In the genomic region with DNA sequence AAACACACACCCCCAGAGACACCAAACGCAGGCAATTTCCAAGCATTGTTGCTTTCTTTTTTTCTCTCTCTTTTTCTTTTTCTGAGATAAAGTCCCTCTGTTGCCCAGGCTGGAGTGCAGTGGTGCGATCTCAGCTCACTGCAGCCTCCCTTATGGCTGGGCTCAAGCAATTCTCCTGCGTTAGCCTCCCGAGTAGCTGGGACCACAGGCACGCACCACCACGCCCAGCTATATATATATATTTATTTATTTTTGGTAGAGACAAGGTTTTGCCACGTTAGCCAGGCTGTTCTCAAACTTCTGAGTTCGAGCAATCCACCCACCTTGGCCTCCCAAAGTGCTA, we compare ENCODE assay signal across 10 cellular contexts. TPM values are rescaled to one million over a fixed set of nuclear protein-coding genes. Genes with fewer than 3 reads are reported as not detected.
DNase-seq lines count a peak whose midpoint lies in the region; ATAC-seq, FAIRE-seq and TF ChIP-seq lines count a peak whose summit lies in the region.
"Had no signal": no experiment of that assay in that cellular context is flagged by ENCODE, and none has a peak within 500 bp of the region (broad histone marks: within the 10 kb centered on the region; RNA-seq: fewer than 3 reads in every experiment).

No MANE protein-coding gene starts in this region.

- H3K27ac ChIP-seq in IMR-90 (ENCODE audit: insufficient read depth, low read length) (peak overlapping the region; percentile 57), body of pancreas (peak overlapping the region in 3 of 4 donors; percentile 51 to 74 (median 58)), testis (peak overlapping the region; percentile 77 to 86)
- no peak overlapping the region for H3K27ac ChIP-seq in CD8-positive, alpha-beta T cell (ENCODE audit: low read depth, low read length)

- H3K18ac ChIP-seq in IMR-90 (ENCODE audit: low read depth, low read length), result peak overlapping the region; percentile 75

- intact Hi-C loops in IMR-90 (cut with micrococcal nuclease) (no loop called here), body of pancreas (cut with DNase I) (no loop called here), testis (cut with DNase I; ENCODE audit: low total_unique reads) (no loop called here)
- intact Hi-C loops in CD8-positive, alpha-beta T cell (cut with DNase I, micrococcal nuclease), result no loop called here

- no peak overlapping the region for H3K4me3 ChIP-seq in IMR-90 (ENCODE audit: insufficient read depth, low read depth, low read length)
- H3K4me3 ChIP-seq in body of pancreas, result no peak overlapping the region
- H3K4me3 ChIP-seq in mucosa of stomach (ENCODE audit: low read length), result no peak overlapping the region
- H3K4me3 ChIP-seq in testis, result no peak overlapping the region
- H3K4me3 ChIP-seq in CD8-positive, alpha-beta T cell (ENCODE audit: low read depth, low read length), result no peak overlapping the region

- no peak for FAIRE-seq in urothelium cell line (lab: Jason Lieb, UNC)

- H3K9me3 ChIP-seq in IMR-90 (ENCODE audit: control insufficient read depth, insufficient read depth, low read length), result no peaks in the 10 kb centered on the region
- no peaks in the 10 kb centered on the region for H3K9me3 ChIP-seq in body of pancreas
- no peaks in the 10 kb centered on the region for H3K9me3 ChIP-seq in mucosa of stomach (ENCODE audit: control insufficient read depth, low read length)
- H3K9me3 ChIP-seq in testis, result no peaks in the 10 kb centered on the region
- H3K9me3 ChIP-seq in CD8-positive, alpha-beta T cell (ENCODE audit: low read length), result no peaks in the 10 kb centered on the region

- peak overlapping the region; percentile 73 for H2BK5ac ChIP-seq in IMR-90 (ENCODE audit: low read depth, low read length, poor library complexity, severe bottlenecking)

- no peak for DNase-seq in IMR-90
- no peak for DNase-seq in body of pancreas
- DNase-seq in testis, result no peak
- DNase-seq in stimulated activated effector memory CD8-positive, alpha-beta T cell treated with anti-CD3 and anti-CD28 coated beads, Interleukin-12 subunit alpha, Interleukin-12 subunit beta, amount 100 ng/mL, for 72 hours (ENCODE audit: low spot score in 2 of 2), result no peak
- DNase-seq in CD8-positive, alpha-beta T cell, result no peak
- DNase-seq in urothelium cell line (ENCODE audit: low spot score), result no peak
- no peak for DNase-seq in DMS79 treated with DMSO at 0.1 percent for 48 hours (lab: John Stamatoyannopoulos, UW)
- DNase-seq: effector CD4-positive, alpha-beta T cell; stimulated activated naive CD8-positive, alpha-beta T cell treated with anti-CD3 and anti-CD28 coated beads, Interleukin-15, Interleukin-2, amounts not matched to agents 100 U/mL and 50 U/mL, for 24 hours had no signal

- H3K23ac ChIP-seq in IMR-90 (ENCODE audit: low read depth, low read length), result peak overlapping the region; percentile 75; the same call in 1 of the 2 replicates

- no peak overlapping the region for H3K27ac Mint-ChIP-seq in stimulated activated effector memory CD8-positive, alpha-beta T cell treated with anti-CD3 and anti-CD28 coated beads, Interleukin-12 subunit alpha, Interleukin-12 subunit beta, amount 100 ng/mL, for 72 hours
- no peak overlapping the region for H3K27ac Mint-ChIP-seq in CD8-positive, alpha-beta T cell

- H3K9me1 ChIP-seq in IMR-90 (ENCODE audit: insufficient read depth, low read length), result peaks cover 11% of the 10 kb centered on the region

- H2AFZ ChIP-seq in IMR-90 (replicated peaks; ENCODE audit: low read length, poor library complexity), result peak overlapping the region; percentile 87

- CTCF ChIA-PET in IMR-90 (lab: Yijun Ruan, JAX), result interaction anchor here (0.6 to 1.2 kb wide), 2 partner anchors 19 to 149 kb away, joined by 3 to 4 read pairs; no protein-coding TSS in a partner anchor
- CTCF ChIA-PET in CD8-positive, alpha-beta T cell (lab: Charles Lee), result interaction anchor here (0.8 to 1.8 kb wide), 12 partner anchors 14 to 409 kb away, joined by 3 to 8 read pairs (median 4); no protein-coding TSS in a partner anchor

- H3K4me1 Mint-ChIP-seq in stimulated activated effector memory CD8-positive, alpha-beta T cell treated with anti-CD3 and anti-CD28 coated beads, Interleukin-12 subunit alpha, Interleukin-12 subunit beta, amount 100 ng/mL, for 72 hours, result no peaks in the 10 kb centered on the region
- H3K4me1 Mint-ChIP-seq in CD8-positive, alpha-beta T cell (ENCODE audit: low read depth), result peaks cover 10% of the 10 kb centered on the region

- H4K5ac ChIP-seq in IMR-90 (ENCODE audit: low read depth, low read length), result peak overlapping the region; percentile 87

- no TSS peak for BruUV-seq in IMR-90 (replicated peaks; lab: Mats Ljungman, UMichigan)

- TF ChIP-seq CTCF in IMR-90 (conservative IDR thresholded peaks at IDR 0.05; ENCODE audit: low read depth, low read length) (no peak), body of pancreas (IDR thresholded peaks at IDR 0.05) (no peak), testis (IDR thresholded peaks at IDR 0.05) (no peak)
- TF ChIP-seq CTCF in CD8-positive, alpha-beta T cell (IDR thresholded peaks at IDR 0.05), result no peak

- peaks cover 4 to 15% of the 10 kb centered on the region in 2 experiments; a peak in 3 of 4 replicates for H3K79me1 ChIP-seq in IMR-90 (ENCODE audit: low read depth in 1 of 2, low read length in 2 of 2)

- H4K91ac ChIP-seq in IMR-90 (ENCODE audit: insufficient read depth, low read depth, low read length), result peak overlapping the region; percentile 91

- no peak overlapping the region; the same call in 1 of the 2 replicates for H3K4me2 ChIP-seq in IMR-90 (ENCODE audit: low read depth, low read length)

- H3K9ac ChIP-seq in IMR-90 (ENCODE audit: low read depth, low read length) (peak overlapping the region; percentile 5; the same call in 1 of the 2 replicates), mucosa of stomach (ENCODE audit: low read length) (peak overlapping the region; percentile 7)

- H3K14ac ChIP-seq in IMR-90 (replicated peaks; ENCODE audit: low read depth, low read length), result peak overlapping the region; percentile 68

- no peaks in the 10 kb centered on the region for H3K27me3 Mint-ChIP-seq in CD8-positive, alpha-beta T cell (ENCODE audit: low read depth)

- H3K36me3 Mint-ChIP-seq in stimulated activated effector memory CD8-positive, alpha-beta T cell treated with anti-CD3 and anti-CD28 coated beads, Interleukin-12 subunit alpha, Interleukin-12 subunit beta, amount 100 ng/mL, for 72 hours, result no peaks in the 10 kb centered on the region
- H3K36me3 Mint-ChIP-seq in CD8-positive, alpha-beta T cell, result no peaks in the 10 kb centered on the region

- TF ChIP-seq RAD21 in IMR-90 (IDR thresholded peaks at IDR 0.05; ENCODE audit: low read length), result no peak

- peak overlapping the region; percentile 72 for H3K4ac ChIP-seq in IMR-90 (ENCODE audit: low read depth, low read length)

- H3K27me3 ChIP-seq in IMR-90 (ENCODE audit: control insufficient read depth, insufficient read depth, low read length) (no peaks in the 10 kb centered on the region), body of pancreas (no peaks in the 10 kb centered on the region), mucosa of stomach (ENCODE audit: control insufficient read depth, insufficient read depth, low read length) (no peaks in the 10 kb centered on the region), testis (no peaks in the 10 kb centered on the region)
- H3K27me3 ChIP-seq in CD8-positive, alpha-beta T cell (ENCODE audit: insufficient read depth, low read length), result no peaks in the 10 kb centered on the region

- ATAC-seq in IMR-90 (ENCODE audit: low read depth) (no peak), body of pancreas (no peak)
- no peak for ATAC-seq in stimulated activated effector memory CD8-positive, alpha-beta T cell treated with anti-CD3 and anti-CD28 coated beads, Interleukin-12 subunit alpha, Interleukin-12 subunit beta, amount 100 ng/mL, for 72 hours
- ATAC-seq in CD8-positive, alpha-beta T cell, result no peak
- ATAC-seq: stimulated activated naive CD8-positive, alpha-beta T cell treated with anti-CD3 and anti-CD28 coated beads, Interleukin-15, Interleukin-2, amounts not matched to agents 100 U/mL and 50 U/mL, for 24 hours had no signal

- peak overlapping the region; percentile 19 for H2AK9ac ChIP-seq in IMR-90 (replicated peaks; ENCODE audit: low read depth, low read length, poor library complexity)

- TF ChIP-seq POLR2A in IMR-90 (IDR thresholded peaks at IDR 0.05; ENCODE audit: low read depth, low read length) (no peak), body of pancreas (IDR thresholded peaks at IDR 0.05) (no peak), testis (IDR thresholded peaks at IDR 0.05) (no peak)

- peak overlapping the region; percentile 5 to 81; a peak in 3 of 4 replicates for H4K8ac ChIP-seq in IMR-90 (ENCODE audit: low read depth in 2 of 2, low read length in 2 of 2)

- H3K56ac ChIP-seq in IMR-90 (ENCODE audit: extremely low read depth, insufficient read depth, low read length), result peak overlapping the region; percentile 44; the same call in 1 of the 2 replicates

- WGBS in IMR-90 (ENCODE audit: extremely low coverage in 2 of 2, insufficient read length in 1 of 2), 2 experiments, result no CpG with 5 or more reads among the region's 8 CpGs
- 80 to 88% methylated on average over 8 of the region's 8 CpGs for WGBS in body of pancreas, 2 donors
- 66 to 75% methylated on average over 8 of the region's 8 CpGs for WGBS in testis, 2 donors

- dilution Hi-C loops in IMR-90 (cut with HindIII; ENCODE audit: low sequenced_read_pairs, unreplicated experiment), result no loop called here

- no peaks in the 10 kb centered on the region for H3K9me3 Mint-ChIP-seq in stimulated activated effector memory CD8-positive, alpha-beta T cell treated with anti-CD3 and anti-CD28 coated beads, Interleukin-12 subunit alpha, Interleukin-12 subunit beta, amount 100 ng/mL, for 72 hours
- H3K9me3 Mint-ChIP-seq in CD8-positive, alpha-beta T cell, result no peaks in the 10 kb centered on the region

- H2BK15ac ChIP-seq in IMR-90 (ENCODE audit: low read depth, low read length), result peak overlapping the region; percentile 36; the same call in 1 of the 3 replicates

- POLR2A ChIA-PET in IMR-90 (lab: Charles Lee; ENCODE audit: unreplicated experiment), result interaction anchor here (1.2 kb wide), 1 partner anchor 14 kb away, joined by 4 read pairs; the partner anchor contains the start of gene SRSF3
- POLR2A ChIA-PET in CD8-positive, alpha-beta T cell (lab: Charles Lee), result interaction anchor here (0.9 to 1.5 kb wide), 3 partner anchors 15 to 156 kb away, joined by 3 to 4 read pairs (median 3); no protein-coding TSS in a partner anchor

- no peak overlapping the region for H3K4me3 Mint-ChIP-seq in stimulated activated effector memory CD8-positive, alpha-beta T cell treated with anti-CD3 and anti-CD28 coated beads, Interleukin-12 subunit alpha, Interleukin-12 subunit beta, amount 100 ng/mL, for 72 hours
- no peak overlapping the region for H3K4me3 Mint-ChIP-seq in CD8-positive, alpha-beta T cell

- in situ Hi-C loops in IMR-90 (cut with MboI; ENCODE audit: low sequenced_read_pairs), result no loop called here

- peak overlapping the region; percentile 88 for H2BK120ac ChIP-seq in IMR-90 (ENCODE audit: low read depth, low read length)

- H3K36me3 ChIP-seq in IMR-90 (ENCODE audit: control insufficient read depth, insufficient read depth, low read length) (no peaks in the 10 kb centered on the region), body of pancreas (replicated peaks in 1 of 2; ENCODE audit: insufficient read depth in 1 of 2, low read depth in 2 of 2) (no peaks in the 10 kb centered on the region), mucosa of stomach (ENCODE audit: control insufficient read depth, insufficient read depth, low read length) (no peaks in the 10 kb centered on the region), testis (ENCODE audit: low read depth, missing control alignments) (no peaks in the 10 kb centered on the region)
- no peaks in the 10 kb centered on the region for H3K36me3 ChIP-seq in CD8-positive, alpha-beta T cell (ENCODE audit: insufficient read depth, low read length)

- peaks cover 13% of the 10 kb centered on the region for H3K4me1 ChIP-seq in IMR-90 (ENCODE audit: control insufficient read depth, insufficient read depth, low read length)
- no peaks in the 10 kb centered on the region for H3K4me1 ChIP-seq in body of pancreas
- H3K4me1 ChIP-seq in mucosa of stomach (ENCODE audit: control insufficient read depth, insufficient read depth, low read length), result peaks cover 18% of the 10 kb centered on the region
- H3K4me1 ChIP-seq in testis, result peaks cover 26% of the 10 kb centered on the region
- peaks cover 6% of the 10 kb centered on the region for H3K4me1 ChIP-seq in CD8-positive, alpha-beta T cell (ENCODE audit: insufficient read depth, low read length)

- peak overlapping the region; percentile 73 for H2BK20ac ChIP-seq in IMR-90 (ENCODE audit: low read depth, low read length)

- H4K20me1 ChIP-seq in IMR-90 (ENCODE audit: insufficient read depth, low read length), result no peaks in the 10 kb centered on the region

- H2AK5ac ChIP-seq in IMR-90 (ENCODE audit: low read depth, low read length), result peak overlapping the region; percentile 42; the same call in 1 of the 2 replicates

RNA-seq across cellular contexts. Expression of gene SRSF3, which starts 14.0 kb away (rescaled TPM):
- total RNA-seq in IMR-90 (2012; rRNA removed), result 237 and 256 TPM in 2 replicates
- 297 and 394 TPM in 2 replicates for polyA plus RNA-seq in IMR-90 (2012; rRNA removed)
- 52.5 and 172 TPM in 2 replicates for polyA plus RNA-seq in IMR-90 (2012; cell fraction: cytosol; rRNA removed)
- 113 and 275 TPM in 2 replicates for polyA plus RNA-seq in IMR-90 (2012; cell fraction: nucleus; rRNA removed; ENCODE audit: low replicate concordance)
- 100 to 1,000 TPM in 1 of 2 donors, 10 to 100 TPM in 1; 86.4 to 113 TPM for total RNA-seq in body of pancreas
- total RNA-seq in testis, result 100 to 1,000 TPM; 180 to 183 TPM
- 289 TPM for polyA plus RNA-seq in testis (ENCODE audit: insufficient read depth, low read depth, low replicate concordance)
- total RNA-seq in CD8-positive, alpha-beta T cell, result 100 to 1,000 TPM; 620 to 627 TPM

RNA-seq across cellular contexts. Expression of gene STK38, which starts 32.9 kb away (rescaled TPM):
- total RNA-seq in IMR-90 (2012; rRNA removed) (9.7 and 10.6 TPM in 2 replicates), body of pancreas (10 to 100 TPM; 11.9 to 16.2 TPM), testis (10 to 100 TPM; 20.4 to 23.9 TPM)
- polyA plus RNA-seq in IMR-90 (2012; rRNA removed) (14.6 and 19.7 TPM in 2 replicates), testis (ENCODE audit: insufficient read depth, low read depth, low replicate concordance) (22.0 TPM)
- polyA plus RNA-seq in IMR-90 (2012; cell fraction: cytosol; rRNA removed), result 4.8 and 5.6 TPM in 2 replicates
- polyA plus RNA-seq in IMR-90 (2012; cell fraction: nucleus; rRNA removed; ENCODE audit: low replicate concordance), result 7.4 and 39.5 TPM in 2 replicates
- 10 to 100 TPM; 37.6 to 38.7 TPM for total RNA-seq in CD8-positive, alpha-beta T cell
